ENCODE assay signal across 18 cellular contexts in the genomic region with DNA sequence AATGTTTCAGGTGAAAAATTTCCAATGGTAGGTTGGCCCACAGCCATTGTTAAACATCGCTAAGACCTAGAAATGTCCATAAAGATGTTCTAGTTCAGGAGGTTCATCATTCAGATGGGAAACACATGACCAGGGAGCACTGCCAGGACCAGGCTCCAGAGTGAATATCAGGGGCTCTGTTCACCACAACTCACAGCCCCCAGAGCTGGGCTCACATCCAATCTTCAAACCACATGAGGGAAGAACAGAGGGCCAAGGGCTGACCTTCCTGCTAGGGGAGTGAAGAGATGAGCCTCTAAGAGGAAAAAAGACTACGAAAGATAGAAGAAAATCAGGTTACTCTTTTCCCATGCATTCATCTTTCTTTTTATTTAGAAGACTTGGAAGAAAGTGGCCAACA.
DNase-seq lines count a peak whose midpoint lies in the region; ATAC-seq and TF ChIP-seq lines count a peak whose summit lies in the region.
"Had no signal": no experiment of that assay in that cellular context is flagged by ENCODE, and none has a peak within 500 bp of the region (broad histone marks: within the 10 kb centered on the region; RNA-seq: fewer than 3 reads in every experiment).

No MANE protein-coding gene starts in this region.

- H3K9me3 Mint-ChIP-seq in osteocyte (ENCODE audit: unreplicated experiment) (peaks cover 3% of the 10 kb centered on the region), type B pancreatic cell (peaks cover 10% of the 10 kb centered on the region)

- H3K4ac ChIP-seq in IMR-90 (ENCODE audit: low read depth, low read length), result peak overlapping the region; percentile 14; the same call in 1 of the 2 replicates

- H3K27me3 ChIP-seq in heart left ventricle (no peaks in the 10 kb centered on the region), IMR-90 (ENCODE audit: control insufficient read depth, insufficient read depth, low read length) (no peaks in the 10 kb centered on the region), esophagus muscularis mucosa (no peaks in the 10 kb centered on the region), PC-3 (ENCODE audit: low read length) (no peaks in the 10 kb centered on the region)
- H3K27me3 ChIP-seq: BLaER1 had no signal

- WGBS in heart left ventricle, 4 donors, result 49 to 57% (median 53%) methylated on average over 2 of the region's 2 CpGs
- no CpG with 5 or more reads among the region's 2 CpGs for WGBS in IMR-90 (ENCODE audit: extremely low coverage in 2 of 2, insufficient read length in 1 of 2), 2 experiments
- WGBS in esophagus muscularis mucosa, result 76% methylated on average over 2 of the region's 2 CpGs

- no peak overlapping the region for H3K14ac ChIP-seq in IMR-90 (replicated peaks; ENCODE audit: low read depth, low read length)

- H2AK9ac ChIP-seq in IMR-90 (replicated peaks; ENCODE audit: low read depth, low read length, poor library complexity), result no peak overlapping the region

- H2BK15ac ChIP-seq in IMR-90 (ENCODE audit: low read depth, low read length), result no peak overlapping the region

- no peak for TF ChIP-seq POLR2A in heart left ventricle (IDR thresholded peaks at IDR 0.05)
- TF ChIP-seq POLR2A in IMR-90 (IDR thresholded peaks at IDR 0.05; ENCODE audit: low read depth, low read length), result no peak
- no peak for TF ChIP-seq POLR2A in esophagus muscularis mucosa (IDR thresholded peaks at IDR 0.05; ENCODE audit: low read depth)

- peaks cover 9% of the 10 kb centered on the region for H3K9me1 ChIP-seq in IMR-90 (ENCODE audit: insufficient read depth, low read length)

- no peak overlapping the region for H2BK5ac ChIP-seq in IMR-90 (ENCODE audit: low read depth, low read length, poor library complexity, severe bottlenecking)

- no peaks in the 10 kb centered on the region for H4K20me1 ChIP-seq in IMR-90 (ENCODE audit: insufficient read depth, low read length)
- H4K20me1 ChIP-seq in PC-3 (ENCODE audit: low read length), result no peaks in the 10 kb centered on the region
- H4K20me1 ChIP-seq: BLaER1 had no signal

- no peak overlapping the region for H3K4me3 ChIP-seq in heart left ventricle
- no peak overlapping the region for H3K4me3 ChIP-seq in IMR-90 (ENCODE audit: insufficient read depth, low read depth, low read length)
- no peak overlapping the region for H3K4me3 ChIP-seq in fibroblast of mammary gland (ENCODE audit: control insufficient read depth, low read depth, low read length)
- H3K4me3 ChIP-seq in esophagus muscularis mucosa, result no peak overlapping the region
- no peak overlapping the region for H3K4me3 ChIP-seq in PC-3 (ENCODE audit: low read length)
- H3K4me3 ChIP-seq: BLaER1 had no signal

- peaks cover 81% of the 10 kb centered on the region for H3K4me1 Mint-ChIP-seq in osteocyte (ENCODE audit: unreplicated experiment)
- peaks cover 22% of the 10 kb centered on the region for H3K4me1 Mint-ChIP-seq in type B pancreatic cell (ENCODE audit: unreplicated experiment)
- H3K4me1 Mint-ChIP-seq: CD8-positive, alpha-beta memory T cell; H9 had no signal

- no peak for TF ChIP-seq RAD21 in IMR-90 (IDR thresholded peaks at IDR 0.05; ENCODE audit: low read length)

- H3K27ac Mint-ChIP-seq in osteocyte (ENCODE audit: unreplicated experiment) (peak overlapping the region; percentile 38), type B pancreatic cell (no peak overlapping the region)
- H3K27ac Mint-ChIP-seq: CD8-positive, alpha-beta memory T cell; H9; IgD-negative memory B cell had no signal

- H3K9me2 ChIP-seq in PC-3 (replicated peaks; ENCODE audit: low read length), result no peaks in the 10 kb centered on the region

- H3K27me3 Mint-ChIP-seq in osteocyte (ENCODE audit: unreplicated experiment), result no peaks in the 10 kb centered on the region
- H3K27me3 Mint-ChIP-seq in type B pancreatic cell, result no peaks in the 10 kb centered on the region
- H3K27me3 Mint-ChIP-seq: CD8-positive, alpha-beta memory T cell; IgD-negative memory B cell had no signal

- H2BK20ac ChIP-seq in IMR-90 (ENCODE audit: low read depth, low read length), result no peak overlapping the region

- no peak overlapping the region for H2AK5ac ChIP-seq in IMR-90 (ENCODE audit: low read depth, low read length)

- ATAC-seq in heart left ventricle (peak in 3 of 4 donors; percentile 49 to 62 (median 55)), left cardiac atrium (no peak), IMR-90 (ENCODE audit: low read depth) (no peak), PC-3 (no peak)

- H2AFZ ChIP-seq in IMR-90 (replicated peaks; ENCODE audit: low read length, poor library complexity) (no peak overlapping the region), PC-3 (ENCODE audit: low read length) (no peak overlapping the region)

- BruUV-seq in IMR-90 (replicated peaks; lab: Mats Ljungman, UMichigan), result no TSS peak
- no TSS peak for BruUV-seq in PC-3 (replicated peaks; lab: Mats Ljungman, UMichigan)

- H3K56ac ChIP-seq in IMR-90 (ENCODE audit: extremely low read depth, insufficient read depth, low read length), result no peak overlapping the region

- no peak overlapping the region for H3K23ac ChIP-seq in IMR-90 (ENCODE audit: low read depth, low read length)

- POLR2A ChIA-PET in IMR-90 (lab: Charles Lee; ENCODE audit: unreplicated experiment), result no interaction called here
- POLR2A ChIA-PET in PC-3 (lab: Charles Lee; ENCODE audit: unreplicated experiment), result no interaction called here

- H3F3A ChIP-seq in PC-3 (ENCODE audit: low read length, unreplicated experiment), result peaks cover 8% of the 10 kb centered on the region

- H3K79me1 ChIP-seq in IMR-90 (ENCODE audit: low read depth in 1 of 2, low read length in 2 of 2), result peaks cover 16 to 69% of the 10 kb centered on the region in 2 experiments; a peak in 3 of 4 replicates

- H3K9ac ChIP-seq in IMR-90 (ENCODE audit: low read depth, low read length) (no peak overlapping the region), PC-3 (ENCODE audit: low read length) (no peak overlapping the region)
- H3K9ac ChIP-seq: BLaER1 had no signal

- CTCF ChIA-PET in IMR-90 (lab: Yijun Ruan, JAX), result no interaction called here
- CTCF ChIA-PET in PC-3 (lab: Charles Lee), result no interaction called here

- H3K4me2 ChIP-seq in IMR-90 (ENCODE audit: low read depth, low read length) (no peak overlapping the region), PC-3 (ENCODE audit: low read length) (no peak overlapping the region)
- H3K4me2 ChIP-seq: BLaER1 had no signal

- no peak overlapping the region for H4K5ac ChIP-seq in IMR-90 (ENCODE audit: low read depth, low read length)

- H4K8ac ChIP-seq in IMR-90 (ENCODE audit: low read depth in 2 of 2, low read length in 2 of 2), result no peak overlapping the region

- H3K27ac ChIP-seq in heart left ventricle (no peak overlapping the region), IMR-90 (ENCODE audit: insufficient read depth, low read length) (no peak overlapping the region), esophagus muscularis mucosa (replicated peaks in 1 of 4) (no peak overlapping the region), PC-3 (ENCODE audit: low read length) (no peak overlapping the region)
- H3K27ac ChIP-seq: 22Rv1, BLaER1 had no signal

- no peak for TF ChIP-seq EP300 in esophagus muscularis mucosa (IDR thresholded peaks at IDR 0.05)

- H3K4me3 Mint-ChIP-seq in osteocyte (ENCODE audit: unreplicated experiment) (no peak overlapping the region), type B pancreatic cell (no peak overlapping the region)
- H3K4me3 Mint-ChIP-seq: CD8-positive, alpha-beta memory T cell; H9; IgD-negative memory B cell had no signal

- no peak overlapping the region for H4K91ac ChIP-seq in IMR-90 (ENCODE audit: insufficient read depth, low read depth, low read length)

- no peaks in the 10 kb centered on the region for H3K79me2 ChIP-seq in PC-3 (ENCODE audit: low read length)

- in situ Hi-C loops in IMR-90 (cut with MboI; ENCODE audit: low sequenced_read_pairs), result no loop called here

- no peak overlapping the region for H2BK120ac ChIP-seq in IMR-90 (ENCODE audit: low read depth, low read length)

- DNase-seq in heart left ventricle (peak in 3 of 5 donors; percentile 39 to 41 (median 40)), left cardiac atrium (no peak), IMR-90 (no peak), fibroblast of mammary gland (ENCODE audit: low read depth) (peak; percentile 67), osteocyte (ENCODE audit: extremely low spot score, unreplicated experiment) (no peak), esophagus muscularis mucosa (ENCODE audit: extremely low spot score) (no peak), type B pancreatic cell (ENCODE audit: extremely low spot score, unreplicated experiment) (no peak), PC-3 (no peak)
- DNase-seq: AML-193; Caco-2; CD8-positive, alpha-beta memory T cell; DND-41; GDM1; GOT3; H9 had no signal

- H3K36me3 Mint-ChIP-seq in osteocyte (ENCODE audit: unreplicated experiment), result peaks cover 12% of the 10 kb centered on the region
- H3K36me3 Mint-ChIP-seq in type B pancreatic cell, result peaks cover 21% of the 10 kb centered on the region
- H3K36me3 Mint-ChIP-seq: CD8-positive, alpha-beta memory T cell; IgD-negative memory B cell had no signal

- H3K18ac ChIP-seq in IMR-90 (ENCODE audit: low read depth, low read length), result no peak overlapping the region

- H3K9me3 ChIP-seq in heart left ventricle (no peaks in the 10 kb centered on the region), IMR-90 (ENCODE audit: control insufficient read depth, insufficient read depth, low read length) (no peaks in the 10 kb centered on the region), esophagus muscularis mucosa (no peaks in the 10 kb centered on the region), PC-3 (ENCODE audit: low read length) (no peaks in the 10 kb centered on the region)
- H3K9me3 ChIP-seq: BLaER1, Caco-2 had no signal

- H3K36me3 ChIP-seq in heart left ventricle (peaks cover 0 to 3% (median 0%) of the 10 kb centered on the region in 9 donors), IMR-90 (ENCODE audit: control insufficient read depth, insufficient read depth, low read length) (peaks cover 1% of the 10 kb centered on the region; the same call in 1 of the 2 replicates), esophagus muscularis mucosa (no peaks in the 10 kb centered on the region), PC-3 (ENCODE audit: low read depth, low read length) (no peaks in the 10 kb centered on the region)
- H3K36me3 ChIP-seq: BLaER1 had no signal

- TF ChIP-seq CTCF in heart left ventricle (IDR thresholded peaks at IDR 0.05) (no peak), IMR-90 (conservative IDR thresholded peaks at IDR 0.05; ENCODE audit: low read depth, low read length) (no peak), fibroblast of mammary gland (conservative IDR thresholded peaks at IDR 0.05; ENCODE audit: control insufficient read depth, insufficient read depth, low read depth, low read length) (no peak), osteocyte (IDR thresholded peaks at IDR 0.05) (no peak), esophagus muscularis mucosa (IDR thresholded peaks at IDR 0.05) (no peak), type B pancreatic cell (conservative IDR thresholded peaks at IDR 0.05) (no peak), PC-3 (conservative IDR thresholded peaks at IDR 0.05; ENCODE audit: low read depth, low read length) (no peak)

- dilution Hi-C loops in IMR-90 (cut with HindIII; ENCODE audit: low sequenced_read_pairs, unreplicated experiment), result no loop called here

- intact Hi-C loops in heart left ventricle (cut with DNase I) (no loop called here), left cardiac atrium (cut with DNase I) (no loop called here), IMR-90 (cut with micrococcal nuclease) (no loop called here), esophagus muscularis mucosa (cut with DNase I) (no loop called here), PC-3 (cut with micrococcal nuclease) (no loop called here)

- H3K4me1 ChIP-seq in heart left ventricle (peaks cover 0 to 27% (median 4%) of the 10 kb centered on the region in 12 donors), IMR-90 (ENCODE audit: control insufficient read depth, insufficient read depth, low read length) (peaks cover 15% of the 10 kb centered on the region), esophagus muscularis mucosa (peaks cover 0 to 5% (median 0%) of the 10 kb centered on the region in 4 donors), PC-3 (ENCODE audit: insufficient read depth, low read length) (peaks cover 34% of the 10 kb centered on the region)
- H3K4me1 ChIP-seq: BLaER1, Caco-2 had no signal

Comparison
In these comparisons a context has a peak if more than half of its experiments do, and no peak if none do; other contexts are left out.
1. ATAC-seq: peak in heart left ventricle (3 of 4); none in left cardiac atrium (0 of 2), IMR-90 (single experiment) and PC-3 (single experiment).
2. DNase-seq: peak in heart left ventricle (3 of 5) and fibroblast of mammary gland (single experiment); none in left cardiac atrium (single experiment), IMR-90 (single experiment), osteocyte (single experiment), esophagus muscularis mucosa (single experiment), type B pancreatic cell (single experiment) and PC-3 (single experiment).